In genomic region chr9:129726322-129727160, GRCh38 we compare ENCODE assay signal across 1 cellular context.
A peak's percentile ranks its signal among the peaks of the same experiment; 100 is the strongest.
TF ChIP-seq lines count a peak whose summit lies in the region.

No MANE protein-coding gene starts in this region.

TF ChIP-seq in K562, 482 proteins besides CTCF, POLR2A, EP300 and RAD21 (continued from another document):
- TF ChIP-seq E2F8 (IDR thresholded peaks at IDR 0.05; ENCODE audit: low read depth, partially characterized antibody) (peak; percentile 49), ZNF584 (CRISPR knock-in tag; IDR thresholded peaks at IDR 0.05; ENCODE audit: low read depth) (no peak), BCOR (IDR thresholded peaks at IDR 0.05) (no peak; the same call in 1 of the 2 replicates), POU5F1 (IDR thresholded peaks at IDR 0.05; ENCODE audit: borderline replicate concordance, low read depth, low read length, partially characterized antibody) (no peak), RBM39 (optimal IDR thresholded peaks at IDR 0.05; ENCODE audit: low read depth, low read length) (no peak), NFIX (CRISPR knock-in tag; IDR thresholded peaks at IDR 0.05; ENCODE audit: low read depth) (no peak), ZBTB26 (CRISPR knock-in tag; IDR thresholded peaks at IDR 0.05) (no peak), FOXJ3 (CRISPR knock-in tag; IDR thresholded peaks at IDR 0.05) (no peak), SAFB (IDR thresholded peaks at IDR 0.05; ENCODE audit: borderline replicate concordance, low read depth, low read length) (no peak), CREBBP (IDR thresholded peaks at IDR 0.05; ENCODE audit: low read depth, low read length) (no peak), HOXB6 (CRISPR knock-in tag; IDR thresholded peaks at IDR 0.05; ENCODE audit: borderline replicate concordance) (no peak), IRF2 (CRISPR knock-in tag; IDR thresholded peaks at IDR 0.05) (no peak), CTCFL (IDR thresholded peaks at IDR 0.05; ENCODE audit: borderline replicate concordance, insufficient read depth, low read depth, low read length, poor library complexity, severe bottlenecking) (no peak), ATF6 (CRISPR knock-in tag; IDR thresholded peaks at IDR 0.05) (no peak), FOXA3 (CRISPR knock-in tag; conservative IDR thresholded peaks at IDR 0.05 in 1 of 2, IDR thresholded peaks at IDR 0.05 in 1 of 2) (no peak), ZKSCAN8 (CRISPR knock-in tag; IDR thresholded peaks at IDR 0.05) (no peak), HLTF (IDR thresholded peaks at IDR 0.05) (no peak), MNT (conservative IDR thresholded peaks at IDR 0.05) (no peak), CREB5 (CRISPR knock-in tag; IDR thresholded peaks at IDR 0.05) (no peak), FIP1L1 (IDR thresholded peaks at IDR 0.05; ENCODE audit: low read depth, low read length, poor library complexity, severe bottlenecking) (no peak), CBFA2T3 (IDR thresholded peaks at IDR 0.05) (no peak), ZC3H8 (IDR thresholded peaks at IDR 0.05) (no peak), E4F1 (CRISPR knock-in tag; IDR thresholded peaks at IDR 0.05; ENCODE audit: borderline replicate concordance) (no peak), ZNF408 (CRISPR knock-in tag; IDR thresholded peaks at IDR 0.05; ENCODE audit: low read depth) (no peak), SAFB2 (IDR thresholded peaks at IDR 0.05; ENCODE audit: borderline replicate concordance, low read depth, low read length, severe bottlenecking) (no peak)
